Comparison of ENCODE assay signal across 14 cellular contexts in genomic region chrX:150664290-150664689, GRCh38. TPM values are rescaled to one million over a fixed set of nuclear protein-coding genes. Genes with fewer than 3 reads are reported as not detected.
DNase-seq lines count a peak whose midpoint lies in the region; ATAC-seq and TF ChIP-seq lines count a peak whose summit lies in the region.
"Had no signal": no experiment of that assay in that cellular context is flagged by ENCODE, and none has a peak within 500 bp of the region (broad histone marks: within the 10 kb centered on the region; RNA-seq: fewer than 3 reads in every experiment).

No MANE protein-coding gene starts in this region.

- no peak for ATAC-seq in stimulated activated naive CD8-positive, alpha-beta T cell treated with anti-CD3 and anti-CD28 coated beads, Interleukin-15, amount 100 ng/mL, for 72 hours
- no peak for ATAC-seq in GM19395 (IDR thresholded peaks at IDR 0.05; ENCODE audit: unreplicated experiment)
- ATAC-seq: activated T-helper 17 cell treated with anti-CD3 and anti-CD28 coated beads, Interleukin-2, amount 50 U/mL, for 72 hours had no signal

- no peaks in the 10 kb centered on the region for H3K27me3 Mint-ChIP-seq in stimulated activated naive CD8-positive, alpha-beta T cell treated with anti-CD3 and anti-CD28 coated beads, Interleukin-15, amount 100 ng/mL, for 72 hours
- H3K27me3 Mint-ChIP-seq: activated B cell treated with CpG ODN at 0.5 μM for 24 hours; activated T-helper 17 cell treated with anti-CD3 and anti-CD28 coated beads, Interleukin-2, amount 50 U/mL, for 72 hours had no signal

- no peak overlapping the region for H3K27ac Mint-ChIP-seq in stimulated activated naive CD8-positive, alpha-beta T cell treated with anti-CD3 and anti-CD28 coated beads, Interleukin-15, amount 100 ng/mL, for 72 hours
- H3K27ac Mint-ChIP-seq: activated B cell treated with CpG ODN at 0.5 μM for 24 hours; activated T-helper 17 cell treated with anti-CD3 and anti-CD28 coated beads, Interleukin-2, amount 50 U/mL, for 72 hours; neural progenitor cell had no signal

- H3K36me3 ChIP-seq in spleen, result peaks cover 0 to 93% (median 7%) of the 10 kb centered on the region in 6 donors
- H3K36me3 ChIP-seq: cardiac muscle cell, neural progenitor cell had no signal

- H3K4me1 ChIP-seq in spleen, result no peaks in the 10 kb centered on the region
- H3K4me1 ChIP-seq: neural progenitor cell had no signal

- H3K9me3 ChIP-seq in spleen, result no peaks in the 10 kb centered on the region

- no peak overlapping the region for H3K27ac ChIP-seq in spleen
- H3K27ac ChIP-seq: cardiac muscle cell, neural progenitor cell had no signal

- WGBS in spleen, 5 donors, result 35 to 84% (median 63%) methylated on average over 2 of the region's 2 CpGs

- no peak for TF ChIP-seq POLR2A in spleen (IDR thresholded peaks at IDR 0.05)

- no peak overlapping the region for H3K4me3 Mint-ChIP-seq in stimulated activated naive CD8-positive, alpha-beta T cell treated with anti-CD3 and anti-CD28 coated beads, Interleukin-15, amount 100 ng/mL, for 72 hours
- H3K4me3 Mint-ChIP-seq: activated B cell treated with CpG ODN at 0.5 μM for 24 hours; activated T-helper 17 cell treated with anti-CD3 and anti-CD28 coated beads, Interleukin-2, amount 50 U/mL, for 72 hours; neural progenitor cell had no signal

- no peaks in the 10 kb centered on the region for H3K9me3 Mint-ChIP-seq in stimulated activated naive CD8-positive, alpha-beta T cell treated with anti-CD3 and anti-CD28 coated beads, Interleukin-15, amount 100 ng/mL, for 72 hours
- H3K9me3 Mint-ChIP-seq: activated B cell treated with CpG ODN at 0.5 μM for 24 hours; activated T-helper 17 cell treated with anti-CD3 and anti-CD28 coated beads, Interleukin-2, amount 50 U/mL, for 72 hours; neural progenitor cell had no signal

- no peaks in the 10 kb centered on the region for H3K4me1 Mint-ChIP-seq in stimulated activated naive CD8-positive, alpha-beta T cell treated with anti-CD3 and anti-CD28 coated beads, Interleukin-15, amount 100 ng/mL, for 72 hours
- H3K4me1 Mint-ChIP-seq: activated B cell treated with CpG ODN at 0.5 μM for 24 hours; activated T-helper 17 cell treated with anti-CD3 and anti-CD28 coated beads, Interleukin-2, amount 50 U/mL, for 72 hours; neural progenitor cell had no signal

- no peaks in the 10 kb centered on the region for H3K27me3 ChIP-seq in spleen (replicated peaks in 1 of 7)
- H3K27me3 ChIP-seq: cardiac muscle cell, neural progenitor cell had no signal

- intact Hi-C loops in spleen (cut with DNase I; ENCODE audit: low total_unique reads), result no loop called here

- no peak overlapping the region for H3K4me3 ChIP-seq in spleen
- H3K4me3 ChIP-seq: cardiac muscle cell, neural progenitor cell had no signal

- DNase-seq in Ammon's horn (ENCODE audit: low spot score), result peak; percentile 23
- peak; percentile 92 for DNase-seq in NCI-H1092 treated with DMSO at 0.1 percent for 48 hours (lab: John Stamatoyannopoulos, UW)
- DNase-seq in NCI-H69 (lab: John Stamatoyannopoulos, UW), result peak; percentile 91
- peak; percentile 10 for DNase-seq in iPS-NIHi11 (ENCODE audit: low spot score)
- no peak for DNase-seq in spleen
- DNase-seq in stimulated activated CD4-positive, alpha-beta T cell treated with anti-CD3 and anti-CD28 coated beads, Interleukin-1b, Interleukin-23, amount 100 ng/mL, for 48 hours, result no peak
- no peak for DNase-seq in stimulated activated naive CD8-positive, alpha-beta T cell treated with anti-CD3 and anti-CD28 coated beads, Interleukin-15, amount 100 ng/mL, for 72 hours
- DNase-seq: activated B cell treated with CpG ODN at 0.5 μM for 24 hours; islet precursor cell; stimulated activated naive CD4-positive, alpha-beta T cell treated with Interleukin-2 at 50 U/mL for 16 hours had no signal

- no peak for TF ChIP-seq CTCF in spleen (IDR thresholded peaks at IDR 0.05 in 8 of 11, conservative IDR thresholded peaks at IDR 0.05 in 3 of 11)

RNA-seq across cellular contexts. Expression of gene MTMR1, which starts 28.9 kb away (rescaled TPM):
- total RNA-seq in spleen, result 10 to 100 TPM; 34.7 to 52.1 (median 42.7) TPM
- polyA plus RNA-seq in spleen, result 10 to 100 TPM; 10.6 to 18.0 (median 16.3) TPM

Comparison
In these comparisons a context has a peak if more than half of its experiments do, and no peak if none do; other contexts are left out.
1. DNase-seq: peak in Ammon's horn (single experiment), NCI-H1092 treated with DMSO at 0.1 percent for 48 hours (single experiment), NCI-H69 (single experiment) and iPS-NIHi11 (single experiment); none in spleen (single experiment), stimulated activated CD4-positive, alpha-beta T cell treated with anti-CD3 and anti-CD28 coated beads, Interleukin-1b, Interleukin-23, amount 100 ng/mL, for 48 hours (single experiment) and stimulated activated naive CD8-positive, alpha-beta T cell treated with anti-CD3 and anti-CD28 coated beads, Interleukin-15, amount 100 ng/mL, for 72 hours (0 of 2).